Comparison of ENCODE assay signal across 13 cellular contexts in the genomic region with DNA sequence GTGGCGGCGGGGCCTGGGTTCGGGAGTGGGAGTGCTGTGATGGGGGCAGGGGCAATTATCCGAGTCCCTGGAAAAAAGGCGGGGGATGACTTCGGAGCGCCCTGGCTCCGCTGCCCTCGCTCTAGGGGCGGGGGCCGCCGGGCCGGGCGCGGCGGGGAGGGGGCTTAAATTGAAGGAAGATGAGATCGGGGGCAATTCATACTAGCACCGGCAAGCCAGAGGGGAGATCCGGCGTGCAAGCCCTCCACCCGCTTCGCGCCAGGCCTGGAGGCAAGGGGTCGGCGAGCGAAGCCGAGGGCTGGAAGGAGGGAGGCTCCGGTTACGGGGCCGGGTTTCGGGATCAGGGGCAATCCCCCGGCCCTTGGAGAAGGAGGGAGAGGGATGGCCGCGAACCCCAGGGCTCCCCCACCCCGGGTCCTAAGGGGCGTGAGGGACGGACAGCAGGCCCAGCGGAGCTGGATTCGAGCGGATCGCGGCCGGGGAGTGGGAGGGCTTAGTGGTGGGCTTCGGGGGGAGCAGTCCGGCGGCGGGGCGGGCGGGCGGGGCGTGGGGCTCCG. TPM values are rescaled to one million over a fixed set of nuclear protein-coding genes. Genes with fewer than 3 reads are reported as not detected.
A peak's percentile ranks its signal among the peaks of the same experiment; 100 is the strongest.
DNase-seq lines count a peak whose midpoint lies in the region; ATAC-seq and TF ChIP-seq lines count a peak whose summit lies in the region.
"Had no signal": no experiment of that assay in that cellular context is flagged by ENCODE, and none has a peak within 500 bp of the region (broad histone marks: within the 10 kb centered on the region; RNA-seq: fewer than 3 reads in every experiment).

No MANE protein-coding gene starts in this region.

- H3K9me3 Mint-ChIP-seq in activated naive CD4-positive, alpha-beta T cell treated with anti-CD3 and anti-CD28 coated beads for 36 hours = no peaks in the 10 kb centered on the region
- H3K9me3 Mint-ChIP-seq in activated naive CD8-positive, alpha-beta T cell treated with anti-CD3 and anti-CD28 coated beads for 36 hours = no peaks in the 10 kb centered on the region
- H3K9me3 Mint-ChIP-seq: activated naive CD8-positive, alpha-beta T cell treated with anti-CD3 and anti-CD28 coated beads, Interleukin-2, amount 50 U/mL, for 24 hours; CD4-positive, alpha-beta T cell; IgD-negative memory B cell had no signal

- TF ChIP-seq CTCF in upper lobe of right lung (IDR thresholded peaks at IDR 0.05) = no peak

- H3K27ac ChIP-seq in SJCRH30 (peak overlapping the region; percentile 37; the same call in 1 of the 2 replicates), upper lobe of right lung (no peak overlapping the region)

- intact Hi-C loops in activated naive CD4-positive, alpha-beta T cell treated with anti-CD3 and anti-CD28 coated beads for 36 hours (cut with micrococcal nuclease) = loop anchor here (2.0 to 10.0 kb wide), 8 partner anchors 77 to 1831 kb away; a partner anchor contains a TSS
- intact Hi-C loops in left colon (cut with DNase I, micrococcal nuclease) = no loop called here
- intact Hi-C loops in upper lobe of right lung (cut with DNase I) = no loop called here

- no peak overlapping the region for H3K27ac Mint-ChIP-seq in activated naive CD4-positive, alpha-beta T cell treated with anti-CD3 and anti-CD28 coated beads for 36 hours
- H3K27ac Mint-ChIP-seq in activated naive CD8-positive, alpha-beta T cell treated with anti-CD3 and anti-CD28 coated beads for 36 hours = no peak overlapping the region

- H3K36me3 ChIP-seq in SJCRH30 (no peaks in the 10 kb centered on the region), upper lobe of right lung (no peaks in the 10 kb centered on the region)

- DNase-seq in activated naive CD4-positive, alpha-beta T cell treated with anti-CD3 and anti-CD28 coated beads, Interleukin-2, amount 50 U/mL, for 16 hours = peak; percentile 8
- DNase-seq in activated naive CD4-positive, alpha-beta T cell treated with anti-CD3 and anti-CD28 coated beads for 36 hours = no peak
- DNase-seq in SJCRH30 (peak; percentile 40 to 53), left colon (peak; percentile 24 to 31), upper lobe of right lung (peak; percentile 64), hippocampal formation (lab: John Stamatoyannopoulos, UW) (no peak), RKO (ENCODE audit: low spot score) (no peak)
- DNase-seq in activated naive CD8-positive, alpha-beta T cell treated with anti-CD3 and anti-CD28 coated beads for 36 hours = no peak
- DNase-seq: PC-3 had no signal

- H3K9me3 ChIP-seq in SJCRH30 (replicated peaks) (no peaks in the 10 kb centered on the region), upper lobe of right lung (no peaks in the 10 kb centered on the region)

- H3K27me3 Mint-ChIP-seq in activated naive CD4-positive, alpha-beta T cell treated with anti-CD3 and anti-CD28 coated beads for 36 hours (ENCODE audit: low read depth) = no peaks in the 10 kb centered on the region
- no peaks in the 10 kb centered on the region for H3K27me3 Mint-ChIP-seq in activated naive CD8-positive, alpha-beta T cell treated with anti-CD3 and anti-CD28 coated beads for 36 hours
- H3K27me3 Mint-ChIP-seq: activated naive CD8-positive, alpha-beta T cell treated with anti-CD3 and anti-CD28 coated beads, Interleukin-2, amount 50 U/mL, for 24 hours; CD4-positive, alpha-beta T cell; IgD-negative memory B cell had no signal

- CTCF ChIA-PET in activated naive CD4-positive, alpha-beta T cell treated with anti-CD3 and anti-CD28 coated beads for 36 hours (lab: Charles Lee) = no interaction called here

- H3K4me3 Mint-ChIP-seq in activated naive CD4-positive, alpha-beta T cell treated with anti-CD3 and anti-CD28 coated beads for 36 hours = no peak overlapping the region
- H3K4me3 Mint-ChIP-seq in activated naive CD8-positive, alpha-beta T cell treated with anti-CD3 and anti-CD28 coated beads for 36 hours = no peak overlapping the region

- H3K4me3 ChIP-seq in SJCRH30 (no peak overlapping the region), upper lobe of right lung (no peak overlapping the region)

- no peaks in the 10 kb centered on the region for H3K4me1 ChIP-seq in SJCRH30
- H3K4me1 ChIP-seq in upper lobe of right lung = no peaks in the 10 kb centered on the region

- ATAC-seq in left colon (no peak), upper lobe of right lung (no peak)
- ATAC-seq: activated naive CD8-positive, alpha-beta T cell treated with anti-CD3 and anti-CD28 coated beads, Interleukin-2, amount 50 U/mL, for 24 hours; left lobe of liver had no signal

- H3K36me3 Mint-ChIP-seq in activated naive CD4-positive, alpha-beta T cell treated with anti-CD3 and anti-CD28 coated beads for 36 hours (ENCODE audit: low read depth) = no peaks in the 10 kb centered on the region
- H3K36me3 Mint-ChIP-seq in activated naive CD8-positive, alpha-beta T cell treated with anti-CD3 and anti-CD28 coated beads for 36 hours = peaks cover 2% of the 10 kb centered on the region
- H3K36me3 Mint-ChIP-seq: IgD-negative memory B cell had no signal

- no peaks in the 10 kb centered on the region for H3K27me3 ChIP-seq in SJCRH30
- H3K27me3 ChIP-seq in upper lobe of right lung = no peaks in the 10 kb centered on the region

- peaks cover 17% of the 10 kb centered on the region for H3K4me1 Mint-ChIP-seq in activated naive CD4-positive, alpha-beta T cell treated with anti-CD3 and anti-CD28 coated beads for 36 hours (ENCODE audit: low read depth)
- H3K4me1 Mint-ChIP-seq in activated naive CD8-positive, alpha-beta T cell treated with anti-CD3 and anti-CD28 coated beads for 36 hours = peaks cover 14% of the 10 kb centered on the region

RNA-seq across cellular contexts. Expression of a gene that starts 1.2 kb away (rescaled TPM):
- total RNA-seq in activated naive CD4-positive, alpha-beta T cell treated with anti-CD3 and anti-CD28 coated beads for 36 hours = 1 to 10 TPM; 3.6 to 4.1 TPM
- 5.1 and 5.6 TPM in 2 replicates for total RNA-seq in SJCRH30 (2014; rRNA removed; shearing (Covaris generic))
- total RNA-seq in left colon = 10 to 100 TPM; 10.6 to 12.2 TPM
- total RNA-seq in upper lobe of right lung = 15.0 TPM
- 1 to 10 TPM; 6.8 to 7.3 TPM for total RNA-seq in activated naive CD8-positive, alpha-beta T cell treated with anti-CD3 and anti-CD28 coated beads for 36 hours

Comparison
In these comparisons a context has a peak if more than half of its experiments do, and no peak if none do; other contexts are left out.
1. DNase-seq: peak in activated naive CD4-positive, alpha-beta T cell treated with anti-CD3 and anti-CD28 coated beads, Interleukin-2, amount 50 U/mL, for 16 hours (single experiment), SJCRH30 (2 of 2), left colon (2 of 2) and upper lobe of right lung (single experiment); none in activated naive CD4-positive, alpha-beta T cell treated with anti-CD3 and anti-CD28 coated beads for 36 hours (single experiment), hippocampal formation (0 of 2), activated naive CD8-positive, alpha-beta T cell treated with anti-CD3 and anti-CD28 coated beads for 36 hours (single experiment) and RKO (single experiment).